In the genomic region with DNA sequence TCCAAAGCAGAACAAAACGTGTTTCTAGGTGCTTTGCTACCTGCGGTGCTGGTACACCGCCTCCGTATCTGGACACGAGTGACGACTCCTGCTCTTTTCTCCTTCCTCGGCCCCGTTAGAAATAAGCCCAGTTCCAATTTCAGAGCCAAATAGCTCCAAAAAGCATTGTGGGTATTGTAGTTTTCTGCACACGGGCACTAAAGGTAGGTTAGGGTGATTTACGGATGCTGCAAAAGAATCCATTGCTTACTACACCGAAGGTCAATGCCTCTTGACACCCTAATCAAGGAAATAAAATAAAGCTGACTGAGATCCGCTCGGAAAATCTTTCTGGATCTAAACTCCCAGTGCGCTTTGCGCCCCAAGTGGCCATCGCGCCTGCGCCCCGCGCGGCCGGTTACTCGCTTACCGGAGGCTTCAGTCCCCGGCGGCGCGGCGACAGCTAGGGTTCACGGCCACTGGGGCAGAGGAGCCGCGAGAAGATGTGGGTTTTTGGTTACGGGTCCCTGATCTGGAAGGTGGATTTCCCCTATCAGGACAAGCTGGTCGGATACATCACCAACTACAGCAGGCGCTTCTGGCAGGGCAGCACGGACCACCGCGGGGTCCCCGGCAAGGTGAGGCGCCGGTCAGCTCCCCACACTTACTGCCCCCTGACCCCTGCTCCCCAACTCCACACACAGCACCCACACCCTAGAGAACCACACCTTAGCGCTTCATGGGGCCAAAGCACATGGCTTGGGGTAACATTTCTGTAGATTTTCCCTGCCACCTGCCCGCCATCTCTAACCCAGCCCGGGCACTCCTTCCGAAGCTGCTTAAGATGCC, we compare ENCODE assay signal across 8 cellular contexts. TPM values are rescaled to one million over a fixed set of nuclear protein-coding genes. Genes with fewer than 3 reads are reported as not detected.
A peak's percentile ranks its signal among the peaks of the same experiment; 100 is the strongest.
DNase-seq lines count a peak whose midpoint lies in the region; ATAC-seq and TF ChIP-seq lines count a peak whose summit lies in the region.

A gene (plus strand): TSS at position 400 of the 828 bp plus-strand sequence. CDS start 83 bp downstream, at position 483.

- no peaks in the 10 kb centered on the region for H3K27me3 ChIP-seq in CD4-positive, CD25-positive, alpha-beta regulatory T cell (ENCODE audit: control insufficient read depth, insufficient read depth, low read length)
- no peaks in the 10 kb centered on the region for H3K27me3 ChIP-seq in right lobe of liver

- intact Hi-C loops in right lobe of liver (cut with DNase I), result no loop called here

- H3K4me3 Mint-ChIP-seq in CD4-positive, CD25-positive, alpha-beta regulatory T cell, result peak within 1 kb of the TSS; percentile 87 to 98 (median 92)

- peak; percentile 17 to 56 (median 38) for TF ChIP-seq CTCF in right lobe of liver (IDR thresholded peaks at IDR 0.05)

- peak within 1 kb of the TSS; percentile 99 for H3K4me3 ChIP-seq in CD4-positive, CD25-positive, alpha-beta regulatory T cell (ENCODE audit: low read depth, low read length)
- peak within 1 kb of the TSS; percentile 72 to 84 (median 73) for H3K4me3 ChIP-seq in right lobe of liver

- H3K36me3 ChIP-seq in CD4-positive, CD25-positive, alpha-beta regulatory T cell (ENCODE audit: control insufficient read depth, insufficient read depth, low read length), result peaks cover 15% of the 10 kb centered on the region
- peaks cover 0 to 7% (median 0%) of the 10 kb centered on the region in 4 donors for H3K36me3 ChIP-seq in right lobe of liver

- H3K27me3 Mint-ChIP-seq in CD4-positive, CD25-positive, alpha-beta regulatory T cell, result no peaks in the 10 kb centered on the region

- under 1% methylated on average over 31 of the region's 45 CpGs for WGBS in right lobe of liver (ENCODE audit: insufficient coverage, low coverage, low lambda C conversion rate, missing lambda C conversion rate)

- peaks cover 19% of the 10 kb centered on the region for H3K36me3 Mint-ChIP-seq in CD4-positive, CD25-positive, alpha-beta regulatory T cell

- peak; percentile 71 for TF ChIP-seq POLR2A in right lobe of liver (IDR thresholded peaks at IDR 0.05)

- peaks cover 11% of the 10 kb centered on the region for H3K4me1 ChIP-seq in CD4-positive, CD25-positive, alpha-beta regulatory T cell (ENCODE audit: control insufficient read depth, insufficient read depth, low read length, poor library complexity, severe bottlenecking)
- peaks cover 0 to 5% (median 2%) of the 10 kb centered on the region in 4 donors for H3K4me1 ChIP-seq in right lobe of liver

- H3K27ac Mint-ChIP-seq in CD4-positive, CD25-positive, alpha-beta regulatory T cell, result peak within 1 kb of the TSS; percentile 93 to 97 (median 96)

- DNase-seq in CD4-positive, CD25-positive, alpha-beta regulatory T cell, result peak; percentile 74 to 91 (median 84)
- peak; percentile 80 for DNase-seq in NCI-H748 (lab: John Stamatoyannopoulos, UW; ENCODE audit: unreplicated experiment)
- peak; percentile 78 to 81 for DNase-seq in activated CD4-positive, alpha-beta T cell treated with anti-CD3 and anti-CD28 coated beads, Interleukin-2, amount 50 U/mL, for 4 hours
- peak; percentile 79 to 87 for DNase-seq in dermis microvascular lymphatic vessel endothelial cell (ENCODE audit: low read depth in 2 of 2)
- peak; percentile 90 to 92 (median 91) for DNase-seq in right lobe of liver
- peak; percentile 76 to 87 for DNase-seq in stimulated activated CD4-positive, alpha-beta T cell treated with anti-CD3 and anti-CD28 coated beads, Interleukin-4, amount 100 ng/mL, for 4 hours

- H3K9me3 Mint-ChIP-seq in CD4-positive, CD25-positive, alpha-beta regulatory T cell, result no peaks in the 10 kb centered on the region

- peak within 1 kb of the TSS; percentile 89 for H3K27ac ChIP-seq in CD4-positive, CD25-positive, alpha-beta regulatory T cell (ENCODE audit: insufficient read depth, low read length, poor library complexity, severe bottlenecking)
- peak within 1 kb of the TSS; percentile 55 to 75 (median 67) for H3K27ac ChIP-seq in right lobe of liver

- peak; percentile 88 to 89 for ATAC-seq in CD4-positive, CD25-positive, alpha-beta regulatory T cell (ENCODE audit: low read depth in 2 of 2)
- ATAC-seq in GM19395 (IDR thresholded peaks at IDR 0.05; ENCODE audit: unreplicated experiment), result peak; percentile 93
- peak; percentile 88 for ATAC-seq in HG03558 (IDR thresholded peaks at IDR 0.05; ENCODE audit: extremely low read depth, unreplicated experiment)
- ATAC-seq in right lobe of liver, result peak; percentile 97 to 99 (median 98)

- peaks cover 20 to 46% (median 37%) of the 10 kb centered on the region in 4 donors for H3K4me1 Mint-ChIP-seq in CD4-positive, CD25-positive, alpha-beta regulatory T cell

- H3K9me3 ChIP-seq in CD4-positive, CD25-positive, alpha-beta regulatory T cell (ENCODE audit: control insufficient read depth in 2 of 2, low read length in 2 of 2), result no peaks in the 10 kb centered on the region
- H3K9me3 ChIP-seq in right lobe of liver, result no peaks in the 10 kb centered on the region

RNA-seq across cellular contexts. Expression of the gene that starts here (rescaled TPM):
- total RNA-seq in CD4-positive, CD25-positive, alpha-beta regulatory T cell, result 1.2 TPM
- 1 to 10 TPM; 3.1 to 5.5 (median 4.7) TPM for polyA plus RNA-seq in CD4-positive, CD25-positive, alpha-beta regulatory T cell
- total RNA-seq in dermis microvascular lymphatic vessel endothelial cell (4.4 and 6.4 TPM in 2 replicates), right lobe of liver (1 to 10 TPM; 1.2 to 4.3 (median 2.5) TPM)

Comparison
In these comparisons a context has a peak if more than half of its experiments do, and no peak if none do; other contexts are left out.
1. Peak in every context shown above with its lines: DNase-seq, ATAC-seq, H3K4me3 ChIP-seq and H3K27ac ChIP-seq.